ENCODE assay signal across 22 cellular contexts in the genomic region with DNA sequence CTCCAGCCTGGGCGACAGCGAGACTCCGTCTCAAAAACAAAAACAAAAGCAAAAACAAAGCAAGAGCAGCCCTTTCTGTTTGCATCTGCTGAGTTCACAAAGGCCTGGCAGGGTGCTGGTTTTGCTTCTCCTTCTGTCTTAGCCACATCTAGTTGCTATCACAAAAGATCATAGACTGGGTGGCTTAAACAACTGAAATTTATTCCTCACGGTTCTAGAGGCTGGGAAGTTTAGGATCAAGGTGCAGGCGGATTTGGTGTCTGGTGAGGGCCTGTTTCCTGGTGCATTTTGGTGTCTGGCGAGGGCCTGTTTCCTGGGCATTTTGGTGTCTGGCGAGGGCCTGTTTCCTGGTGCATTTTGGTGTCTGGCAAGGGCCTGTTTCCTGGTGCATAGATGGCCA.
"Had no signal": no experiment of that assay in that cellular context is flagged by ENCODE, and none has a peak within 500 bp of the region (broad histone marks: within the 10 kb centered on the region; RNA-seq: fewer than 3 reads in every experiment).

No MANE protein-coding gene starts in this region.

- H3K36me3 ChIP-seq: adrenal gland, breast epithelium, WERI-Rb-1 had no signal

- H3K9me3 ChIP-seq: adrenal gland, body of pancreas, breast epithelium had no signal

- H3K36me3 Mint-ChIP-seq: activated CD4-positive, alpha-beta memory T cell treated with anti-CD3 and anti-CD28 coated beads for 36 hours; activated naive CD4-positive, alpha-beta T cell treated with anti-CD3 and anti-CD28 coated beads, Interleukin-2, amount 50 U/mL, for 72 hours had no signal

- H3K9me3 Mint-ChIP-seq: activated CD4-positive, alpha-beta memory T cell treated with anti-CD3 and anti-CD28 coated beads for 36 hours; activated naive CD4-positive, alpha-beta T cell treated with anti-CD3 and anti-CD28 coated beads for 36 hours; activated naive CD4-positive, alpha-beta T cell treated with anti-CD3 and anti-CD28 coated beads, Interleukin-2, amount 50 U/mL, for 72 hours; activated T-cell treated with anti-CD3 and anti-CD28 coated beads, Interleukin-2, amount 50 U/mL, for 4 hours; activated T-helper 1 cell treated with anti-CD3 and anti-CD28 coated beads, Interleukin-12 subunit alpha, Interleukin-12 subunit beta, Interleukin-2, Interleukin-4 antibody, amounts not matched to agents 30 ng/mL and 10 ng/mL and 1 ng/mL, durations not matched to agents 14 hours and 24 hours and 36 hours had no signal

- DNase-seq: activated CD4-positive, alpha-beta memory T cell treated with anti-CD3 and anti-CD28 coated beads for 36 hours; activated CD4-positive, alpha-beta T cell treated with anti-CD3 and anti-CD28 coated beads, Interleukin-2, amount 50 U/mL, for 1 hour; activated CD8-positive, alpha-beta memory T cell treated with anti-CD3 and anti-CD28 coated beads, Interleukin-2, amount 50 U/mL, for 4 hours; activated gamma-delta T cell treated with Interleukin-2 at 50 U/mL for 16 hours; activated naive CD4-positive, alpha-beta T cell treated with anti-CD3 and anti-CD28 coated beads for 36 hours; activated T-cell treated with anti-CD3 and anti-CD28 coated beads for 4 hours; activated T-cell treated with anti-CD3 and anti-CD28 coated beads, Interleukin-2, amount 50 U/mL, for 4 hours; body of pancreas; Karpas-422; KBM-7; NCI-H1105; NCI-H2081; NCI-H2227 treated with DMSO at 0.1 percent for 48 hours; NCI-H524 treated with DMSO at 0.1 percent for 48 hours; OCI-M1; Right ventricle myocardium superior; T1000; WERI-Rb-1 had no signal

- H3K4me1 ChIP-seq: adrenal gland, body of pancreas, breast epithelium had no signal

- H3K27ac ChIP-seq: adrenal gland, body of pancreas, breast epithelium, WERI-Rb-1 had no signal

- ATAC-seq: activated T-cell treated with anti-CD3 and anti-CD28 coated beads, Interleukin-2, amount 50 U/mL, for 4 hours; body of pancreas had no signal

- H3K4me3 ChIP-seq: adrenal gland, body of pancreas, breast epithelium had no signal

- H3K27ac Mint-ChIP-seq: activated CD4-positive, alpha-beta memory T cell treated with anti-CD3 and anti-CD28 coated beads for 36 hours; activated naive CD4-positive, alpha-beta T cell treated with anti-CD3 and anti-CD28 coated beads for 36 hours; activated naive CD4-positive, alpha-beta T cell treated with anti-CD3 and anti-CD28 coated beads, Interleukin-2, amount 50 U/mL, for 72 hours; activated T-helper 1 cell treated with anti-CD3 and anti-CD28 coated beads, Interleukin-12 subunit alpha, Interleukin-12 subunit beta, Interleukin-2, Interleukin-4 antibody, amounts not matched to agents 30 ng/mL and 10 ng/mL and 1 ng/mL, durations not matched to agents 14 hours and 24 hours and 36 hours had no signal

- H3K27me3 ChIP-seq: adrenal gland, body of pancreas, breast epithelium had no signal

- H3K4me3 Mint-ChIP-seq: activated CD4-positive, alpha-beta memory T cell treated with anti-CD3 and anti-CD28 coated beads for 36 hours; activated naive CD4-positive, alpha-beta T cell treated with anti-CD3 and anti-CD28 coated beads for 36 hours; activated T-cell treated with anti-CD3 and anti-CD28 coated beads, Interleukin-2, amount 50 U/mL, for 4 hours; activated T-helper 1 cell treated with anti-CD3 and anti-CD28 coated beads, Interleukin-12 subunit alpha, Interleukin-12 subunit beta, Interleukin-2, Interleukin-4 antibody, amounts not matched to agents 30 ng/mL and 10 ng/mL and 1 ng/mL, durations not matched to agents 14 hours and 24 hours and 36 hours had no signal
